17 cellular contexts compared by ENCODE assay signal in genomic region chr1:228906461-228906860, GRCh38.
A peak's percentile ranks its signal among the peaks of the same experiment; 100 is the strongest.
DNase-seq lines count a peak whose midpoint lies in the region; ATAC-seq and TF ChIP-seq lines count a peak whose summit lies in the region.
"Had no signal": no experiment of that assay in that cellular context is flagged by ENCODE, and none has a peak within 500 bp of the region (broad histone marks: within the 10 kb centered on the region; RNA-seq: fewer than 3 reads in every experiment).

No MANE protein-coding gene starts in this region.

- in situ Hi-C loops in GM13976 (cut with MboI; ENCODE audit: low sequenced_read_pairs, unreplicated experiment), result no loop called here

- DNase-seq in activated CD8-positive, alpha-beta T cell treated with anti-CD3 and anti-CD28 coated beads, Interleukin-2, amount 10 ng/mL, durations not matched to agents 7 days and 5 days, result no peak
- DNase-seq in activated CD8-positive, alpha-beta T cell treated with anti-CD3 and anti-CD28 coated beads for 36 hours, result no peak
- DNase-seq in NCI-H526 treated with DMSO at 0.1 percent for 48 hours (lab: John Stamatoyannopoulos, UW) (peak; percentile 64), caudate nucleus (lab: John Stamatoyannopoulos, UW) (no peak), NCI-H1105 (lab: John Stamatoyannopoulos, UW) (no peak), GM13976 (ENCODE audit: low spot score) (no peak)
- DNase-seq in stimulated activated naive B cell treated with anti-CD40 and anti-IgM and Interleukin-4, amounts not matched to agents 10 μg/mL and 1 μg/mL and 100 μg/mL, for 72 hours, result no peak
- DNase-seq: 8988T, DMS53, GDM1, MG63, NCI-H1436 treated with DMSO at 0.1 percent for 48 hours, NCI-H1930, NCI-H82 had no signal

- CTCF ChIA-PET in activated CD8-positive, alpha-beta T cell treated with anti-CD3 and anti-CD28 coated beads, Interleukin-2, amount 10 ng/mL, durations not matched to agents 7 days and 5 days (lab: Charles Lee), result no interaction called here
- CTCF ChIA-PET in activated CD8-positive, alpha-beta T cell treated with anti-CD3 and anti-CD28 coated beads for 36 hours (lab: Charles Lee), result no interaction called here

- peak overlapping the region; percentile 14 for H3K27ac Mint-ChIP-seq in activated CD8-positive, alpha-beta T cell treated with anti-CD3 and anti-CD28 coated beads, Interleukin-2, amount 10 ng/mL, durations not matched to agents 7 days and 5 days
- H3K27ac Mint-ChIP-seq in activated CD8-positive, alpha-beta T cell treated with anti-CD3 and anti-CD28 coated beads for 36 hours, result no peak overlapping the region
- peak overlapping the region in 2 of 3 experiments; percentile 40 to 90 for H3K27ac Mint-ChIP-seq in nephron
- peak overlapping the region; percentile 38 for H3K27ac Mint-ChIP-seq in stimulated activated naive B cell treated with anti-CD40 and anti-IgM and Interleukin-4, amounts not matched to agents 10 μg/mL and 1 μg/mL and 100 μg/mL, for 72 hours
- H3K27ac Mint-ChIP-seq: CD14-positive monocyte had no signal

- peaks cover 5% of the 10 kb centered on the region for H3K4me1 Mint-ChIP-seq in activated CD8-positive, alpha-beta T cell treated with anti-CD3 and anti-CD28 coated beads, Interleukin-2, amount 10 ng/mL, durations not matched to agents 7 days and 5 days (ENCODE audit: low read depth)
- no peaks in the 10 kb centered on the region for H3K4me1 Mint-ChIP-seq in activated CD8-positive, alpha-beta T cell treated with anti-CD3 and anti-CD28 coated beads for 36 hours (ENCODE audit: low read depth)
- peaks cover 47% of the 10 kb centered on the region for H3K4me1 Mint-ChIP-seq in nephron
- H3K4me1 Mint-ChIP-seq in stimulated activated naive B cell treated with anti-CD40 and anti-IgM and Interleukin-4, amounts not matched to agents 10 μg/mL and 1 μg/mL and 100 μg/mL, for 72 hours, result no peaks in the 10 kb centered on the region

- POLR2A ChIA-PET in activated CD8-positive, alpha-beta T cell treated with anti-CD3 and anti-CD28 coated beads, Interleukin-2, amount 10 ng/mL, durations not matched to agents 7 days and 5 days (lab: Charles Lee), result no interaction called here
- POLR2A ChIA-PET in activated CD8-positive, alpha-beta T cell treated with anti-CD3 and anti-CD28 coated beads for 36 hours (lab: Charles Lee), result no interaction called here

- no peak overlapping the region for H3K27ac ChIP-seq in caudate nucleus (ENCODE audit: low read depth, low read length)
- H3K27ac ChIP-seq: SJSA1 had no signal

- no peak overlapping the region for H3K4me3 Mint-ChIP-seq in activated CD8-positive, alpha-beta T cell treated with anti-CD3 and anti-CD28 coated beads, Interleukin-2, amount 10 ng/mL, durations not matched to agents 7 days and 5 days
- H3K4me3 Mint-ChIP-seq in activated CD8-positive, alpha-beta T cell treated with anti-CD3 and anti-CD28 coated beads for 36 hours, result no peak overlapping the region
- H3K4me3 Mint-ChIP-seq in nephron, result no peak overlapping the region
- H3K4me3 Mint-ChIP-seq in stimulated activated naive B cell treated with anti-CD40 and anti-IgM and Interleukin-4, amounts not matched to agents 10 μg/mL and 1 μg/mL and 100 μg/mL, for 72 hours, result no peak overlapping the region
- H3K4me3 Mint-ChIP-seq: CD14-positive monocyte had no signal

- no peak for TF ChIP-seq CTCF in activated CD8-positive, alpha-beta T cell treated with anti-CD3 and anti-CD28 coated beads for 36 hours (IDR thresholded peaks at IDR 0.05)
- no peak for TF ChIP-seq CTCF in nephron (IDR thresholded peaks at IDR 0.05; ENCODE audit: unreplicated experiment in 3 of 3)
- no peak for TF ChIP-seq CTCF in GM13976 (IDR thresholded peaks at IDR 0.05; ENCODE audit: borderline replicate concordance, control extremely low read depth, extremely low read depth, insufficient read depth, missing control alignments)

- H3K36me3 Mint-ChIP-seq in activated CD8-positive, alpha-beta T cell treated with anti-CD3 and anti-CD28 coated beads, Interleukin-2, amount 10 ng/mL, durations not matched to agents 7 days and 5 days (ENCODE audit: low read depth), result no peaks in the 10 kb centered on the region
- no peaks in the 10 kb centered on the region for H3K36me3 Mint-ChIP-seq in activated CD8-positive, alpha-beta T cell treated with anti-CD3 and anti-CD28 coated beads for 36 hours (ENCODE audit: low read depth)
- no peaks in the 10 kb centered on the region for H3K36me3 Mint-ChIP-seq in nephron (ENCODE audit: low read depth)
- no peaks in the 10 kb centered on the region for H3K36me3 Mint-ChIP-seq in stimulated activated naive B cell treated with anti-CD40 and anti-IgM and Interleukin-4, amounts not matched to agents 10 μg/mL and 1 μg/mL and 100 μg/mL, for 72 hours

- no peak for ATAC-seq in activated CD8-positive, alpha-beta T cell treated with anti-CD3 and anti-CD28 coated beads, Interleukin-2, amount 10 ng/mL, durations not matched to agents 7 days and 5 days
- ATAC-seq in activated CD8-positive, alpha-beta T cell treated with anti-CD3 and anti-CD28 coated beads for 36 hours, result no peak
- no peak for ATAC-seq in stimulated activated naive B cell treated with anti-CD40 and anti-IgM and Interleukin-4, amounts not matched to agents 10 μg/mL and 1 μg/mL and 100 μg/mL, for 72 hours (replicated peaks)

- intact Hi-C loops in activated CD8-positive, alpha-beta T cell treated with anti-CD3 and anti-CD28 coated beads for 36 hours (cut with micrococcal nuclease), result no loop called here

- H3K9me3 Mint-ChIP-seq in activated CD8-positive, alpha-beta T cell treated with anti-CD3 and anti-CD28 coated beads, Interleukin-2, amount 10 ng/mL, durations not matched to agents 7 days and 5 days (ENCODE audit: insufficient read depth), result no peaks in the 10 kb centered on the region
- H3K9me3 Mint-ChIP-seq in activated CD8-positive, alpha-beta T cell treated with anti-CD3 and anti-CD28 coated beads for 36 hours, result no peaks in the 10 kb centered on the region
- peaks cover 8% of the 10 kb centered on the region for H3K9me3 Mint-ChIP-seq in nephron
- peaks cover 0 to 3% of the 10 kb centered on the region in 2 donors for H3K9me3 Mint-ChIP-seq in stimulated activated naive B cell treated with anti-CD40 and anti-IgM and Interleukin-4, amounts not matched to agents 10 μg/mL and 1 μg/mL and 100 μg/mL, for 72 hours

- H3K27me3 Mint-ChIP-seq in activated CD8-positive, alpha-beta T cell treated with anti-CD3 and anti-CD28 coated beads, Interleukin-2, amount 10 ng/mL, durations not matched to agents 7 days and 5 days (ENCODE audit: low read depth), result peaks cover 9% of the 10 kb centered on the region
- no peaks in the 10 kb centered on the region for H3K27me3 Mint-ChIP-seq in activated CD8-positive, alpha-beta T cell treated with anti-CD3 and anti-CD28 coated beads for 36 hours
- no peaks in the 10 kb centered on the region for H3K27me3 Mint-ChIP-seq in nephron (ENCODE audit: low read depth)
- peaks cover 0 to 4% of the 10 kb centered on the region in 2 donors for H3K27me3 Mint-ChIP-seq in stimulated activated naive B cell treated with anti-CD40 and anti-IgM and Interleukin-4, amounts not matched to agents 10 μg/mL and 1 μg/mL and 100 μg/mL, for 72 hours
